Comparison of ENCODE assay signal across 7 cellular contexts in the genomic region with DNA sequence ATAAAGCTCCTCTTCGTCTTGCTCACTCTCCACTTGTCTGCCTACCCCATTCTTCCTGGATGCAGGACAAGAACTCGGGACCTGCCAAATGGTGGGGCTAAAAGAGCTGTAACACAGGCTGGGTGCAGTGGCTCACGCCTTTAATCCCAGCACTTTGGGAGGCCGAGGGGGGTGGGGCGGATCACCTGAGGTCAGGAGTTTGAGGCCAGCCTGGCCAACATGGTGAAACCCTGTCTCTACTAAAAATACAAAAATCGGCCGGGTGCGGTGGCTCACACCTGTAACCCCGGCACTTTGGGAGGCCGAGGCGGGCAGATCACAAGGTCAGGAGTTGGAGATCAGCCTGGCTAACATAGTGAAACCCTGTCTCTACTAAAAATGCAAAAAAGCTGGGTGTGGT. TPM values are rescaled to one million over a fixed set of nuclear protein-coding genes. Genes with fewer than 3 reads are reported as not detected.
DNase-seq lines count a peak whose midpoint lies in the region; ATAC-seq and TF ChIP-seq lines count a peak whose summit lies in the region.
"Not testable (repeated sequence)": the region's sequence is repeated elsewhere in the genome, so short reads cannot be mapped to it uniquely, and the experiment has no call there.

No MANE protein-coding gene starts in this region.

- H2AFZ ChIP-seq in OCI-LY1 (ENCODE audit: low read length), result not testable (repeated sequence)

- not testable (repeated sequence) for ATAC-seq in activated T-helper 17 cell treated with anti-CD3 and anti-CD28 coated beads, Interleukin-2, amount 50 U/mL, for 72 hours (replicated peaks); sciatic nerve

- WGBS in endodermal cell (ENCODE audit: insufficient coverage in 1 of 2, insufficient read length in 1 of 2), 2 experiments, result 94 to 97% methylated on average over 11 of the region's 11 CpGs

- H3K27me3 ChIP-seq in H7 (ENCODE audit: control insufficient read depth, insufficient read depth, low read length); OCI-LY1 (ENCODE audit: insufficient read depth, low read length); endodermal cell (ENCODE audit: control insufficient read depth, insufficient read depth, low read length, poor library complexity, severe bottlenecking): not testable (repeated sequence)
- H3K27me3 ChIP-seq in iPS-18a (ENCODE audit: control insufficient read depth, insufficient read depth, low read length), result peaks cover 12% of the 10 kb centered on the region

- not testable (repeated sequence) for H3K9me2 ChIP-seq in OCI-LY1 (ENCODE audit: low read depth, low read length)

- H3K4me3 Mint-ChIP-seq in activated T-helper 17 cell treated with anti-CD3 and anti-CD28 coated beads, Interleukin-2, amount 50 U/mL, for 72 hours, result peak overlapping the region; percentile 86
- H3K4me3 Mint-ChIP-seq in endodermal cell, result peak overlapping the region; percentile 66
- peak overlapping the region; percentile 54 to 89 (median 81) for H3K4me3 Mint-ChIP-seq in nephron

- not testable (repeated sequence) for H3K79me2 ChIP-seq in OCI-LY1 (ENCODE audit: insufficient read depth, low read length)

- not testable (repeated sequence) for H3K27me3 Mint-ChIP-seq in activated T-helper 17 cell treated with anti-CD3 and anti-CD28 coated beads, Interleukin-2, amount 50 U/mL, for 72 hours; nephron (ENCODE audit: low read depth)
- H3K27me3 Mint-ChIP-seq in endodermal cell (ENCODE audit: insufficient read depth), result peaks cover 15% of the 10 kb centered on the region

- H3K4me2 ChIP-seq in OCI-LY1 (ENCODE audit: low read length), result not testable (repeated sequence)

- H3K4me1 ChIP-seq in OCI-LY1 (ENCODE audit: insufficient read depth, low read length, severe bottlenecking), result peaks cover 47% of the 10 kb centered on the region
- not testable (repeated sequence) for H3K4me1 ChIP-seq in endodermal cell (ENCODE audit: control insufficient read depth, insufficient read depth, low read length); iPS-18a (ENCODE audit: control insufficient read depth, low read depth, low read length)

- H3K36me3 ChIP-seq in H7 (replicated peaks; ENCODE audit: control insufficient read depth, insufficient read depth, low read length); OCI-LY1 (ENCODE audit: insufficient read depth, low read length); endodermal cell (ENCODE audit: control insufficient read depth, insufficient read depth, low read length); iPS-18a (ENCODE audit: control insufficient read depth, low read depth, low read length): not testable (repeated sequence)

- not testable (repeated sequence) for H3K36me3 Mint-ChIP-seq in activated T-helper 17 cell treated with anti-CD3 and anti-CD28 coated beads, Interleukin-2, amount 50 U/mL, for 72 hours (ENCODE audit: low read depth); endodermal cell (ENCODE audit: low read depth); nephron (ENCODE audit: low read depth)

- peak overlapping the region; percentile 79 for H3K4me3 ChIP-seq in H7 (ENCODE audit: insufficient read depth, low read depth, low read length)
- not testable (repeated sequence) for H3K4me3 ChIP-seq in OCI-LY1 (ENCODE audit: low read depth, low read length, poor library complexity, severe bottlenecking)
- peak overlapping the region; percentile 88 for H3K4me3 ChIP-seq in endodermal cell (ENCODE audit: low read length)
- H3K4me3 ChIP-seq in iPS-18a (ENCODE audit: low read length), result peak overlapping the region; percentile 74

- H3K27ac Mint-ChIP-seq in activated T-helper 17 cell treated with anti-CD3 and anti-CD28 coated beads, Interleukin-2, amount 50 U/mL, for 72 hours; endodermal cell: not testable (repeated sequence)
- peak overlapping the region in 2 of 3 experiments; percentile 58 to 67 for H3K27ac Mint-ChIP-seq in nephron

- intact Hi-C loops in sciatic nerve (cut with DNase I), result not testable (repeated sequence)

- H3K4me1 Mint-ChIP-seq in activated T-helper 17 cell treated with anti-CD3 and anti-CD28 coated beads, Interleukin-2, amount 50 U/mL, for 72 hours, result peaks cover 19% of the 10 kb centered on the region
- not testable (repeated sequence) for H3K4me1 Mint-ChIP-seq in endodermal cell
- peaks cover 19% of the 10 kb centered on the region for H3K4me1 Mint-ChIP-seq in nephron

- not testable (repeated sequence) for H3K9ac ChIP-seq in OCI-LY1 (ENCODE audit: low read length); endodermal cell (ENCODE audit: extremely low read depth, low read length, poor library complexity, severe bottlenecking); iPS-18a (ENCODE audit: low read length)

- not testable (repeated sequence) for H4K20me1 ChIP-seq in OCI-LY1 (ENCODE audit: insufficient read depth, low read length)

- not testable (repeated sequence) for DNase-seq in H7, endodermal cell
- DNase-seq in sciatic nerve (ENCODE audit: low spot score), result peak; percentile 47

- not testable (repeated sequence) for TF ChIP-seq CTCF in OCI-LY1 (IDR thresholded peaks at IDR 0.05; ENCODE audit: low read length); endodermal cell (conservative IDR thresholded peaks at IDR 0.05); nephron (IDR thresholded peaks at IDR 0.05; ENCODE audit: unreplicated experiment in 3 of 3)

- not testable (repeated sequence) for H3K9me3 ChIP-seq in OCI-LY1 (ENCODE audit: low read length); endodermal cell (ENCODE audit: control insufficient read depth, low read length); iPS-18a (ENCODE audit: control insufficient read depth, low read depth, low read length)

- not testable (repeated sequence) for H3F3A ChIP-seq in OCI-LY1 (ENCODE audit: insufficient read depth, low read length)

- H3K9me3 Mint-ChIP-seq in activated T-helper 17 cell treated with anti-CD3 and anti-CD28 coated beads, Interleukin-2, amount 50 U/mL, for 72 hours; endodermal cell; nephron: not testable (repeated sequence)

- peak overlapping the region; percentile 48 for H3K27ac ChIP-seq in OCI-LY1 (ENCODE audit: low read depth, low read length, poor library complexity, severe bottlenecking)
- H3K27ac ChIP-seq in endodermal cell (ENCODE audit: low read depth, low read length); iPS-18a (ENCODE audit: low read length): not testable (repeated sequence)

RNA-seq across cellular contexts. Expression of a gene that starts 1.5 kb away (rescaled TPM):
- total RNA-seq in H7 (2014; rRNA removed; shearing (Covaris generic)), result 14.5 and 41.2 TPM in 2 replicates
- 1 to 10 TPM; 2.4 to 3.3 TPM for total RNA-seq in activated T-helper 17 cell treated with anti-CD3 and anti-CD28 coated beads, Interleukin-2, amount 50 U/mL, for 72 hours
- total RNA-seq in endodermal cell (10 to 100 TPM in 1 of 2 donors, 1 to 10 TPM in 1; 6.5 to 11.8 TPM), sciatic nerve (3.9 TPM)
- polyA plus RNA-seq in endodermal cell (2013, experiment 1 of 2), result 6.3 TPM
- polyA plus RNA-seq in endodermal cell (2013, experiment 2 of 2), result 6.3 TPM

RNA-seq across cellular contexts. Expression of a gene that starts 20.6 kb away (rescaled TPM):
- total RNA-seq in H7 (2014; rRNA removed; shearing (Covaris generic)), result 106 and 125 TPM in 2 replicates
- total RNA-seq in activated T-helper 17 cell treated with anti-CD3 and anti-CD28 coated beads, Interleukin-2, amount 50 U/mL, for 72 hours, result 100 to 1,000 TPM in 1 of 2 donors, 10 to 100 TPM in 1; 63.0 to 116 TPM
- total RNA-seq in endodermal cell, result 10 to 100 TPM; 63.1 to 67.5 TPM
- polyA plus RNA-seq in endodermal cell (2013, experiment 1 of 2), result 92.4 TPM
- polyA plus RNA-seq in endodermal cell (2013, experiment 2 of 2), result 91.0 TPM
- 46.8 TPM for total RNA-seq in sciatic nerve
